Comparison of ENCODE assay signal across 26 cellular contexts in genomic region chr17:71315568-71315967, GRCh38.
"Had no signal": no experiment of that assay in that cellular context is flagged by ENCODE, and none has a peak within 500 bp of the region (broad histone marks: within the 10 kb centered on the region; RNA-seq: fewer than 3 reads in every experiment).

No MANE protein-coding gene starts in this region.

- H3K27ac ChIP-seq: epithelial cell of prostate, gastroesophageal sphincter, heart left ventricle, hepatocyte, neutrophil, pancreas, right atrium auricular region, sigmoid colon, stomach, testis, tibial artery, upper lobe of left lung, uterus had no signal

- ATAC-seq: esophagus mucosa; gastroesophageal sphincter; heart left ventricle; left lobe of liver; mucosa of descending colon; natural killer cell treated with Interleukin-12 subunit alpha and Interleukin-12 subunit beta and Interleukin-15 and Interleukin-18, amount 100 ng/mL, for 72 hours; pancreas; stimulated activated effector memory CD8-positive, alpha-beta T cell treated with anti-CD3 and anti-CD28 coated beads, Interleukin-12 subunit alpha, Interleukin-12 subunit beta, amount 100 ng/mL, for 72 hours had no signal

- DNase-seq: effector CD8-positive, alpha-beta T cell; endodermal cell; foreskin fibroblast; heart left ventricle; kidney; mucosa of descending colon; naive B cell; pancreas; sigmoid colon; stimulated activated CD4-positive, alpha-beta T cell treated with anti-CD3 and anti-CD28 coated beads, Interleukin-2, amount 100 ng/mL, for 24 hours; stimulated activated CD4-positive, alpha-beta T cell treated with anti-CD3 and anti-CD28 coated beads, Interleukin-4, amount 100 ng/mL, for 24 hours; stimulated activated naive CD4-positive, alpha-beta T cell treated with Interleukin-2 at 50 U/mL for 16 hours; stomach; testis; tibial artery; upper lobe of left lung; uterus had no signal
